21 cellular contexts compared by ENCODE assay signal in the genomic region with DNA sequence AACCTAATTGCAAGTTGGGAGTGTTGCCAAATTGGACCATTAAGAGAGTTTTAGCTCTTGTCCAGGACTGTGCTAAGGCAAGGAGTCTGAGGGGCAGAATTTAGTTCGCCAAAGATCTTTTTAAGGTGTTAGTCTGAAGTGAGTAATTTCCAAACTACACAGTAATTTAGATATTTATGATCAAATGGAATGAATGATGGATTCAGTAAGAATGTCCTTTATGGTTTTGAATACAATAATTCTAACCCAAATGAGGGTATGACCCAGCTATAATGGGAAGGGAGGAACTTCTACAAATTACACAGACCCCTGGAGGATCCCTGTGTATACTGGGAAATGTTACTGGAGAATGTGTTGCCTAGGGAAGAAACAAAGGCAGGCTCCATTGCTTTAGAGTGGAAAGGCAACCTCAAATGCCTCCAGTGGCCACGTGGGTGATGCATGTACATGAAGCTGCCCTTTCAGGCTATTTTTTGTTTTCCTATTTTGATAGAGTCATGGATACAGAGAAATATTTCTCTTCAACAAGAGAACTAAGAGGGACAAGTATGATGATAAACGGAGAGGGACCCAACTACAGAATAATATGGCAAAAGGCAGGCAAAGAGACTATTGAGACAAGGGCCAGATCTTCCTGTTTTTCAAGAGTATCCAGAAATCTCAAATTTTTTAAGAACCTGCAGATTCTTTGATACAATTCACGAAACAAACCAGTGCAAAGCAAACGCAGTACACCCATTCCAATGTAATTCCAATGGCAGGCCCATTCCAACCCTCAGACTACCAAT. TPM values are rescaled to one million over a fixed set of nuclear protein-coding genes. Genes with fewer than 3 reads are reported as not detected.
DNase-seq lines count a peak whose midpoint lies in the region; ATAC-seq and TF ChIP-seq lines count a peak whose summit lies in the region.
"Had no signal": no experiment of that assay in that cellular context is flagged by ENCODE, and none has a peak within 500 bp of the region (broad histone marks: within the 10 kb centered on the region; RNA-seq: fewer than 3 reads in every experiment).

No MANE protein-coding gene starts in this region.

- H3K27ac Mint-ChIP-seq in activated CD4-positive, alpha-beta T cell treated with anti-CD3 and anti-CD28 coated beads for 36 hours: no peak overlapping the region
- no peak overlapping the region for H3K27ac Mint-ChIP-seq in H9
- peak overlapping the region; percentile 12 for H3K27ac Mint-ChIP-seq in stimulated activated naive CD8-positive, alpha-beta T cell treated with anti-CD3 and anti-CD28 coated beads, Interleukin-15, Interleukin-2, amounts not matched to agents 100 ng/mL and 50 ng/mL, for 24 hours
- H3K27ac Mint-ChIP-seq: HFFc6 had no signal

- no peak for TF ChIP-seq CTCF in H9 (conservative IDR thresholded peaks at IDR 0.05)
- no peak for TF ChIP-seq CTCF in gastroesophageal sphincter (IDR thresholded peaks at IDR 0.05)

- H4K5ac ChIP-seq in H9 (ENCODE audit: insufficient read length, low read depth, low read length): no peak overlapping the region

- H4K8ac ChIP-seq in H9 (replicated peaks; ENCODE audit: insufficient read length, low read depth, low read length): no peak overlapping the region

- H3K14ac ChIP-seq in H9 (ENCODE audit: insufficient read depth, low read length): no peak overlapping the region

- H2AFZ ChIP-seq in H9 (ENCODE audit: low read length): no peak overlapping the region

- no peak overlapping the region for H2BK120ac ChIP-seq in H9 (ENCODE audit: low read depth, low read length, poor library complexity, severe bottlenecking)

- DNase-seq in activated CD4-positive, alpha-beta T cell treated with anti-CD3 and anti-CD28 coated beads for 36 hours: no peak
- no peak for DNase-seq in activated CD4-positive, alpha-beta T cell treated with anti-CD3 and anti-CD28 coated beads, Interleukin-2, amount 50 U/mL, for 4 hours
- no peak for DNase-seq in H9
- DNase-seq: DMS79 treated with DMSO at 0.1 percent for 48 hours, HFFc6, MM.1S, NCI-H1092 treated with DMSO at 0.1 percent for 48 hours, NCI-H146, NCI-H2081, NCI-H2171 treated with DMSO at 0.1 percent for 48 hours, NCI-H446, NCI-H69 had no signal

- H3K27me3 ChIP-seq in H9 (ENCODE audit: insufficient read depth, low read length) (no peaks in the 10 kb centered on the region), gastroesophageal sphincter (no peaks in the 10 kb centered on the region)

- H3K9me3 Mint-ChIP-seq in activated CD4-positive, alpha-beta T cell treated with anti-CD3 and anti-CD28 coated beads for 36 hours (ENCODE audit: low read depth): no peaks in the 10 kb centered on the region
- H3K9me3 Mint-ChIP-seq in H9: no peaks in the 10 kb centered on the region
- H3K9me3 Mint-ChIP-seq in stimulated activated naive CD8-positive, alpha-beta T cell treated with anti-CD3 and anti-CD28 coated beads, Interleukin-15, Interleukin-2, amounts not matched to agents 100 ng/mL and 50 ng/mL, for 24 hours: no peaks in the 10 kb centered on the region
- H3K9me3 Mint-ChIP-seq: CD14-positive monocyte, HFFc6 had no signal

- no peak overlapping the region for H2BK12ac ChIP-seq in H9 (ENCODE audit: insufficient read length, low read depth, low read length)

- H2BK15ac ChIP-seq in H9 (ENCODE audit: low read depth, low read length): no peak overlapping the region

- TF ChIP-seq EP300 in gastroesophageal sphincter (IDR thresholded peaks at IDR 0.05): no peak

- no peaks in the 10 kb centered on the region for H3K23me2 ChIP-seq in H9 (ENCODE audit: insufficient read length, low read depth, low read length, poor library complexity, severe bottlenecking)

- H3T11ph ChIP-seq in H9 (ENCODE audit: low read length): no peak overlapping the region

- POLR2A ChIA-PET in activated CD4-positive, alpha-beta T cell treated with anti-CD3 and anti-CD28 coated beads for 36 hours (lab: Charles Lee): no interaction called here

- no peak overlapping the region for H4K91ac ChIP-seq in H9 (ENCODE audit: insufficient read length, low read depth, low read length)

- H3K4me1 Mint-ChIP-seq in activated CD4-positive, alpha-beta T cell treated with anti-CD3 and anti-CD28 coated beads for 36 hours: peaks cover 6% of the 10 kb centered on the region
- H3K4me1 Mint-ChIP-seq in H9: peaks cover 0 to 5% of the 10 kb centered on the region in 2 experiments; a peak in 1 of 4 replicates
- H3K4me1 Mint-ChIP-seq in stimulated activated naive CD8-positive, alpha-beta T cell treated with anti-CD3 and anti-CD28 coated beads, Interleukin-15, Interleukin-2, amounts not matched to agents 100 ng/mL and 50 ng/mL, for 24 hours (ENCODE audit: low read depth): no peaks in the 10 kb centered on the region

- H3K4ac ChIP-seq in H9 (ENCODE audit: low read depth, low read length): no peak overlapping the region

- no CpG with 5 or more reads among the region's 5 CpGs for WGBS in H9 (ENCODE audit: extremely low coverage, insufficient read length, low lambda C conversion rate)
- 52 to 76% methylated on average over 5 of the region's 5 CpGs for WGBS in gastroesophageal sphincter (ENCODE audit: low coverage in 1 of 2), 2 donors

- no peak overlapping the region for H3K18ac ChIP-seq in H9 (ENCODE audit: insufficient read length, low read depth, low read length)

- H2BK20ac ChIP-seq in H9 (ENCODE audit: low read depth, low read length, poor library complexity, severe bottlenecking): peak overlapping the region; percentile 45

- H4K20me1 ChIP-seq in H9 (ENCODE audit: control insufficient read depth, insufficient read depth, insufficient read length): no peaks in the 10 kb centered on the region

- no peak overlapping the region for H3K27ac ChIP-seq in H9 (ENCODE audit: insufficient read length, low read depth, low read length)
- no peak overlapping the region for H3K27ac ChIP-seq in gastroesophageal sphincter
- H3K27ac ChIP-seq: 22Rv1 had no signal

- H3K56ac ChIP-seq in H9 (ENCODE audit: insufficient read length, low read depth, low read length): no peak overlapping the region

- no peak overlapping the region for H3K4me3 Mint-ChIP-seq in activated CD4-positive, alpha-beta T cell treated with anti-CD3 and anti-CD28 coated beads for 36 hours
- H3K4me3 Mint-ChIP-seq in H9: no peak overlapping the region
- no peak overlapping the region for H3K4me3 Mint-ChIP-seq in stimulated activated naive CD8-positive, alpha-beta T cell treated with anti-CD3 and anti-CD28 coated beads, Interleukin-15, Interleukin-2, amounts not matched to agents 100 ng/mL and 50 ng/mL, for 24 hours
- H3K4me3 Mint-ChIP-seq: CD14-positive monocyte, HFFc6 had no signal

- H3K9me3 ChIP-seq in H9 (ENCODE audit: control insufficient read depth, low read depth, low read length) (no peaks in the 10 kb centered on the region), gastroesophageal sphincter (no peaks in the 10 kb centered on the region)

- H2BK5ac ChIP-seq in H9 (ENCODE audit: insufficient read length, low read length): no peak overlapping the region

- H3K4me3 ChIP-seq in gastroesophageal sphincter: no peak overlapping the region

- H3K4me2 ChIP-seq in H9 (ENCODE audit: insufficient read depth, insufficient read length, low read length): no peak overlapping the region

- H3K27me3 Mint-ChIP-seq in activated CD4-positive, alpha-beta T cell treated with anti-CD3 and anti-CD28 coated beads for 36 hours: peaks cover 29% of the 10 kb centered on the region
- H3K27me3 Mint-ChIP-seq in H9 (ENCODE audit: low read depth): no peaks in the 10 kb centered on the region
- peaks cover 30% of the 10 kb centered on the region for H3K27me3 Mint-ChIP-seq in stimulated activated naive CD8-positive, alpha-beta T cell treated with anti-CD3 and anti-CD28 coated beads, Interleukin-15, Interleukin-2, amounts not matched to agents 100 ng/mL and 50 ng/mL, for 24 hours

- no peaks in the 10 kb centered on the region for H3K36me3 Mint-ChIP-seq in activated CD4-positive, alpha-beta T cell treated with anti-CD3 and anti-CD28 coated beads for 36 hours (ENCODE audit: low read depth)
- peaks cover 4 to 24% (median 15%) of the 10 kb centered on the region in 3 experiments; a peak in 5 of 7 replicates for H3K36me3 Mint-ChIP-seq in H9 (ENCODE audit: insufficient read depth in 1 of 3, low read depth in 3 of 3)
- H3K36me3 Mint-ChIP-seq in stimulated activated naive CD8-positive, alpha-beta T cell treated with anti-CD3 and anti-CD28 coated beads, Interleukin-15, Interleukin-2, amounts not matched to agents 100 ng/mL and 50 ng/mL, for 24 hours (ENCODE audit: low read depth): no peaks in the 10 kb centered on the region

- no peak for TF ChIP-seq POLR2A in gastroesophageal sphincter (IDR thresholded peaks at IDR 0.05)

- H3K79me1 ChIP-seq in H9 (ENCODE audit: insufficient read depth, low read depth, low read length, poor library complexity, severe bottlenecking): peaks cover under 1% of the 10 kb centered on the region

- H3K79me2 ChIP-seq in H9 (ENCODE audit: insufficient read depth, low read length): no peaks in the 10 kb centered on the region

- no peak overlapping the region for H2AK5ac ChIP-seq in H9 (ENCODE audit: insufficient read length, low read length)

- peaks cover 0 to 6% of the 10 kb centered on the region in 2 donors for H3K36me3 ChIP-seq in gastroesophageal sphincter

- intact Hi-C loops in activated CD4-positive, alpha-beta T cell treated with anti-CD3 and anti-CD28 coated beads for 36 hours (cut with DNase I, micrococcal nuclease): no loop called here

- no peak overlapping the region for H3K23ac ChIP-seq in H9 (ENCODE audit: insufficient read length, low read depth, low read length)

- CTCF ChIA-PET in activated CD4-positive, alpha-beta T cell treated with anti-CD3 and anti-CD28 coated beads for 36 hours (lab: Charles Lee): interaction anchor here (0.7 kb wide), 1 partner anchor 645 kb away, joined by 3 read pairs; no protein-coding TSS in a partner anchor

- peak; percentile 44 for ATAC-seq in activated CD4-positive, alpha-beta T cell treated with anti-CD3 and anti-CD28 coated beads for 36 hours
- ATAC-seq in gastroesophageal sphincter: peak; percentile 16
- ATAC-seq in HG03469 (IDR thresholded peaks at IDR 0.05; ENCODE audit: unreplicated experiment): no peak
- no peak for ATAC-seq in HG02678 (IDR thresholded peaks at IDR 0.05; ENCODE audit: unreplicated experiment)
- ATAC-seq in HG03354 (IDR thresholded peaks at IDR 0.05; ENCODE audit: poor library complexity, severe bottlenecking, unreplicated experiment): no peak
- ATAC-seq: Right ventricle myocardium inferior had no signal

- H3K4me1 ChIP-seq in H9 (ENCODE audit: insufficient read depth, low read length) (no peaks in the 10 kb centered on the region), gastroesophageal sphincter (peaks cover 0 to 10% (median 0%) of the 10 kb centered on the region in 3 donors)

- H3K9ac ChIP-seq in H9 (ENCODE audit: extremely low read depth, insufficient read length, low read length): no peak overlapping the region

RNA-seq across cellular contexts. Expression of gene SLC1A3, which starts 25.4 kb away (rescaled TPM):
- total RNA-seq in activated CD4-positive, alpha-beta T cell treated with anti-CD3 and anti-CD28 coated beads for 36 hours: under 1 TPM; 0.16 TPM
- total RNA-seq in H9 (2021) (18.4 and 18.6 TPM in 2 replicates), gastroesophageal sphincter (10 to 100 TPM in 3 of 4 donors, 1 to 10 TPM in 1; 8.9 to 24.6 (median 16.4) TPM)
- total RNA-seq: OCI-LY7 had no signal

Comparison
In these comparisons a context has a peak if more than half of its experiments do, and no peak if none do; other contexts are left out.
1. ATAC-seq: peak in activated CD4-positive, alpha-beta T cell treated with anti-CD3 and anti-CD28 coated beads for 36 hours (single experiment) and gastroesophageal sphincter (single experiment); none in HG03469 (single experiment), HG02678 (single experiment) and HG03354 (single experiment).
2. RNA of gene SLC1A3, which starts 25.4 kb away (total RNA-seq): 18.4 to 18.6 TPM in H9 and 8.9 to 24.6 TPM in gastroesophageal sphincter; 0.16 TPM in activated CD4-positive, alpha-beta T cell treated with anti-CD3 and anti-CD28 coated beads for 36 hours; every median in the first group is over 4 times any median in the second.